ENCODE assay signal across 22 cellular contexts in the genomic region with DNA sequence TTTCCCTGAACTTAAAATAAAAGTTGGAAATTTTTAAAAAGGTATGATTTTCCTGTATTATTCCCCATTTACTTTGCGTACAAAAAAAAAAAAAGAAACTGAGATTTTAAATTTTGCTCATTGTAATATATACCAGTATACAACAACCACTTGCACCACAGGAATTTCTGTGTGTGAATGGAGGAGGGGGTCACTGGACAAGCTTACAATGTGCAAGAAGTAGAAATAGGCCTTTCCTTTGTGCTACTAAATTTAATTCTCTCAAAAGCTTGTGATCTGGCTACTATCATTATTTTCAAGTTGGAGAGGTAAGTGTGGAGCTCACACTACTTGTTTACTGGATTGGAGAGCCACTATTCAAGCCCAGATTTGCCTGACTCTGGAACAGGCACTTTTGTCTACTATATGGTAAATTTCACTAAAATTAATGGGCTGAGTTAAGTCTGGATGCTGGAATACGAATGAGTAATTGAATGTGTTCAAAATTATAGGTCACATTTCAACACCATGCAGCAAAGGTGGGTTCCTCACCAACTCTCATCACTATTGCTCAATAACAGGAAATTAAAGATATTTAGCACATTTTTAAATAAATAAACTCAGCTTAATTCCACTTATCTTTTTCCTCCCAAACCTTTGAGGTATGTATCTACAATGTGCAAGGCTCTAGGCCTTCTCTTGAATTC.
A peak's percentile ranks its signal among the peaks of the same experiment; 100 is the strongest.
DNase-seq lines count a peak whose midpoint lies in the region; ATAC-seq, FAIRE-seq and TF ChIP-seq lines count a peak whose summit lies in the region.
"Had no signal": no experiment of that assay in that cellular context is flagged by ENCODE, and none has a peak within 500 bp of the region (broad histone marks: within the 10 kb centered on the region; RNA-seq: fewer than 3 reads in every experiment).

No MANE protein-coding gene starts in this region.

- H2AFZ ChIP-seq in K562 (ENCODE audit: low read depth, low read length), result no peak overlapping the region

- intact Hi-C loops in Right ventricle myocardium inferior (cut with DNase I) (no loop called here), K562 (cut with micrococcal nuclease) (no loop called here)

- no peak for TF ChIP-seq CTCF in right atrium auricular region (IDR thresholded peaks at IDR 0.05)
- no peak for TF ChIP-seq CTCF in K562 (IDR thresholded peaks at IDR 0.05 in 2 of 3, conservative IDR thresholded peaks at IDR 0.05 in 1 of 3; ENCODE audit: insufficient read depth in 2 of 3, low read depth in 1 of 3, low read length in 3 of 3)

- no peaks in the 10 kb centered on the region for H4K20me1 ChIP-seq in K562 (replicated peaks; ENCODE audit: control insufficient read depth, insufficient read depth, low read length)

- no peaks in the 10 kb centered on the region for H3K36me3 ChIP-seq in right atrium auricular region
- H3K36me3 ChIP-seq in K562 (ENCODE audit: control insufficient read depth, insufficient read depth, low read length), result no peaks in the 10 kb centered on the region
- H3K36me3 ChIP-seq in muscle layer of colon (ENCODE audit: insufficient read depth, low read length), result no peaks in the 10 kb centered on the region
- H3K36me3 ChIP-seq in MG63, result no peaks in the 10 kb centered on the region
- H3K36me3 ChIP-seq: esophagus muscularis mucosa, tibial nerve had no signal

- H3K9me3 ChIP-seq in right atrium auricular region (no peaks in the 10 kb centered on the region), K562 (replicated peaks; ENCODE audit: control insufficient read depth, insufficient read depth, low read depth, low read length) (no peaks in the 10 kb centered on the region), muscle layer of colon (ENCODE audit: low read length) (no peaks in the 10 kb centered on the region), MG63 (no peaks in the 10 kb centered on the region)
- H3K9me3 ChIP-seq: esophagus muscularis mucosa, tibial nerve had no signal

- no peak for FAIRE-seq in K562 (lab: Jason Lieb, UNC)

- DNase-seq in right atrium auricular region (ENCODE audit: low spot score) (no peak), Right ventricle myocardium inferior (ENCODE audit: missing footprints) (no peak), K562 (ENCODE audit: extremely low read depth in 1 of 4, low spot score in 3 of 4) (no peak), NCI-H187 treated with DMSO at 0.1 percent for 48 hours (lab: John Stamatoyannopoulos, UW) (no peak), MG63 (no peak), cerebellar nuclear complex (lab: John Stamatoyannopoulos, UW) (no peak), NCI-H1105 treated with DMSO at 0.1 percent for 48 hours (lab: John Stamatoyannopoulos, UW) (no peak)
- DNase-seq: activated CD8-positive, alpha-beta memory T cell treated with anti-CD3 and anti-CD28 coated beads, Interleukin-2, amount 50 U/mL, for 4 hours; activated gamma-delta T cell treated with Interleukin-2 at 50 U/mL for 16 hours; anterior cingulate cortex; CD4-positive, CD25-positive, alpha-beta regulatory T cell; dorsolateral prefrontal cortex; head of caudate nucleus; immature natural killer cell; natural killer cell; NCI-H1694; stimulated activated CD4-positive, alpha-beta T cell treated with anti-CD3 and anti-CD28 coated beads, Interleukin-12 subunit alpha, Interleukin-12 subunit beta, amount 100 ng/mL, for 4 hours; T-helper 9 cell had no signal

- H3K27ac ChIP-seq in right atrium auricular region (peak overlapping the region; percentile 28 to 62), K562 (ENCODE audit: extremely low read depth, low read depth, low read length) (no peak overlapping the region), muscle layer of colon (ENCODE audit: low read depth, low read length) (peak overlapping the region; percentile 78)
- H3K27ac ChIP-seq: dorsolateral prefrontal cortex, esophagus muscularis mucosa had no signal

- no peaks in the 10 kb centered on the region for H3K79me2 ChIP-seq in K562 (ENCODE audit: control insufficient read depth, insufficient read depth, low read length)

- no TSS peak for BruUV-seq in K562 (replicated peaks; lab: Mats Ljungman, UMichigan)

- no peak overlapping the region for H3K9ac ChIP-seq in K562 (ENCODE audit: insufficient read depth in 1 of 2, low read depth in 2 of 2, low read length in 2 of 2)
- H3K9ac ChIP-seq in muscle layer of colon (ENCODE audit: low read length), result no peak overlapping the region

- H3K27me3 ChIP-seq in right atrium auricular region, result no peaks in the 10 kb centered on the region
- no peaks in the 10 kb centered on the region for H3K27me3 ChIP-seq in K562 (ENCODE audit: control insufficient read depth in 2 of 2, insufficient read depth in 2 of 2, low read length in 2 of 2)
- H3K27me3 ChIP-seq in muscle layer of colon (ENCODE audit: control insufficient read depth in 1 of 2, insufficient read depth in 2 of 2, low read length in 2 of 2), result no peaks in the 10 kb centered on the region
- H3K27me3 ChIP-seq in MG63, result no peaks in the 10 kb centered on the region
- H3K27me3 ChIP-seq: dorsolateral prefrontal cortex, esophagus muscularis mucosa, tibial nerve had no signal

- ATAC-seq in Right ventricle myocardium inferior (no peak), K562 (no peak)
- ATAC-seq: natural killer cell; stimulated activated memory B cell treated with anti-CD40 and anti-IgM and Interleukin-4, amounts not matched to agents 10 μg/mL and 1 μg/mL and 100 μg/mL, for 72 hours had no signal

- H3K4me2 ChIP-seq in K562 (ENCODE audit: insufficient read depth, low read length), result no peak overlapping the region

- TF ChIP-seq POLR2A in K562 (conservative IDR thresholded peaks at IDR 0.05), result no peak

- no peaks in the 10 kb centered on the region for H3K9me1 ChIP-seq in K562 (ENCODE audit: control insufficient read depth, insufficient read depth, low read length)

- in situ Hi-C loops in K562 (cut with MboI), result no loop called here

- POLR2A ChIA-PET in K562 (lab: Yijun Ruan, JAX), result interaction anchor here (0.6 kb wide), 1 partner anchor 278 kb away, joined by 3 read pairs; no protein-coding TSS in a partner anchor

- no peaks in the 10 kb centered on the region for H3K4me1 ChIP-seq in right atrium auricular region
- peaks cover 0 to 3% of the 10 kb centered on the region in 2 experiments; a peak in 1 of 5 replicates for H3K4me1 ChIP-seq in K562 (replicated peaks in 1 of 2; ENCODE audit: control insufficient read depth in 2 of 2, insufficient read depth in 2 of 2, low read length in 2 of 2)
- peaks cover 13% of the 10 kb centered on the region for H3K4me1 ChIP-seq in muscle layer of colon (ENCODE audit: insufficient read depth, low read length)
- H3K4me1 ChIP-seq: esophagus muscularis mucosa, tibial nerve had no signal

- TF ChIP-seq RAD21 in K562 (CRISPR knock-in tag; conservative IDR thresholded peaks at IDR 0.05 in 1 of 2, IDR thresholded peaks at IDR 0.05 in 1 of 2), result no peak

- H3K4me3 ChIP-seq in right atrium auricular region (no peak overlapping the region), K562 (no peak overlapping the region), muscle layer of colon (ENCODE audit: low read depth in 1 of 2, low read length in 2 of 2) (no peak overlapping the region), MG63 (no peak overlapping the region)
- H3K4me3 ChIP-seq: dorsolateral prefrontal cortex, esophagus muscularis mucosa, tibial nerve had no signal

- CTCF ChIA-PET in K562 (lab: Yijun Ruan, JAX; ENCODE audit: low intra/inter-chr PET ratio), result no interaction called here

- 80% methylated on average over 2 of the region's 2 CpGs for WGBS in K562 (ENCODE audit: insufficient coverage, low coverage, missing lambda C conversion rate)

- no peak for TF ChIP-seq EP300 in K562 (IDR thresholded peaks at IDR 0.05; ENCODE audit: low read length)

TF ChIP-seq in K562, 482 proteins besides CTCF, POLR2A, EP300 and RAD21:
- TF ChIP-seq CEBPB (tag; IDR thresholded peaks at IDR 0.05) (peak; percentile 45; the same call in 1 of the 2 replicates), ZNF668 (CRISPR knock-in tag; IDR thresholded peaks at IDR 0.05) (no peak), CEBPG (CRISPR knock-in tag; IDR thresholded peaks at IDR 0.05) (no peak), CEBPG (tag; conservative IDR thresholded peaks at IDR 0.05 in 1 of 2, IDR thresholded peaks at IDR 0.05 in 1 of 2) (peak; percentile 16 to 66; a peak in 2 of 4 replicates)
- TF ChIP-seq, protein P1, sequence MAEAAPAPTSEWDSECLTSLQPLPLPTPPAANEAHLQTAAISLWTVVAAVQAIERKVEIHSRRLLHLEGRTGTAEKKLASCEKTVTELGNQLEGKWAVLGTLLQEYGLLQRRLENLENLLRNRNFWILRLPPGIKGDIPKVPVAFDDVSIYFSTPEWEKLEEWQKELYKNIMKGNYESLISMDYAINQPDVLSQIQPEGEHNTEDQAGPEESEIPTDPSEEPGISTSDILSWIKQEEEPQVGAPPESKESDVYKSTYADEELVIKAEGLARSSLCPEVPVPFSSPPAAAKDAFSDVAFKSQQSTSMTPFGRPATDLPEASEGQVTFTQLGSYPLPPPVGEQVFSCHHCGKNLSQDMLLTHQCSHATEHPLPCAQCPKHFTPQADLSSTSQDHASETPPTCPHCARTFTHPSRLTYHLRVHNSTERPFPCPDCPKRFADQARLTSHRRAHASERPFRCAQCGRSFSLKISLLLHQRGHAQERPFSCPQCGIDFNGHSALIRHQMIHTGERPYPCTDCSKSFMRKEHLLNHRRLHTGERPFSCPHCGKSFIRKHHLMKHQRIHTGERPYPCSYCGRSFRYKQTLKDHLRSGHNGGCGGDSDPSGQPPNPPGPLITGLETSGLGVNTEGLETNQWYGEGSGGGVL (CRISPR knock-in tag; IDR thresholded peaks at IDR 0.05), result no peak
